22 cellular contexts compared by ENCODE assay signal in the genomic region with DNA sequence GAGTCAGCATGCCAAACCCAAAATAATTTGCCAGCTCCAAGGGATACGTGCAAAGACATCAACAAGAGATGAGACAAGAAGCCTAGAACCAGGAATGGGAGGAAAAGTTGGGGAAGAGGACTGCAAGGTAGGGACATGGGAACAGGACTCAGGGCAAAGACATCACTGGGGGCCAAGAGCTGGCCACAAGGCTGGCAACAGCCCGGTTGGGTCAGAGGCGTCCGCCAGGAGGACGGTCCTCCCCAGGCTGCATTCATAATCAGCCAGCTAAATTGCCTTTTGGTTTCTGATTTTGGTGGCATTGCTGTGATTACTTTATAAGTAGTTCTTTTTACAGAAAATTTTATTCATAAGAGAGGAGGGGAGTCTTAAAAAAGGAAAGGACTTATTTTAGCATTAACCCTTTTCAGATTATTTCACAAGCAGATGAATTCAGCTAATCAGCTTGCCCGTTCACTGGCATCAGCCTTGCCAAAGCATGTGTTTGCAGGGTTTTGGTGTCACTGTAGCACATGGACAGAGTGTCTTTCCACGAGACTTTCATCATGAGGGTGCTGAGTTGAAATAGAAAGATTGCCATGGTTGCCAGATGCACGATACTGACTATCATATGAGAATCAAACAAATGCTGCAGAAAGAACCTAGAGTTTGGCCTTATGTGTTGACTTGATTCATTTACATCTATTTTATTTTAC.
"Had no signal": no experiment of that assay in that cellular context is flagged by ENCODE, and none has a peak within 500 bp of the region (broad histone marks: within the 10 kb centered on the region; RNA-seq: fewer than 3 reads in every experiment).

No MANE protein-coding gene starts in this region.

- H3K4me3 ChIP-seq: body of pancreas, cardiac muscle cell, coronary artery, tibial nerve had no signal

- H3K27me3 ChIP-seq: body of pancreas, tibial nerve had no signal

- ATAC-seq: activated CD4-positive, CD25-positive, alpha-beta regulatory T cell treated with anti-CD3 and anti-CD28 coated beads, Interleukin-2, amount 50 U/mL, for 24 hours; body of pancreas; naive thymus-derived CD8-positive, alpha-beta T cell; sciatic nerve; SK-N-SH treated with all-trans-retinoic acid at 6 μM for 48 hours; stimulated activated effector memory CD8-positive, alpha-beta T cell treated with anti-CD3 and anti-CD28 coated beads, Interleukin-12 subunit alpha, Interleukin-12 subunit beta, amount 100 ng/mL, for 72 hours; T-helper 17 cell had no signal

- DNase-seq: activated CD4-positive, alpha-beta T cell treated with anti-CD3 and anti-CD28 coated beads for 48 hours; activated CD4-positive, alpha-beta T cell treated with anti-CD3 and anti-CD28 coated beads, Interleukin-2, amount 50 U/mL, for 48 hours; activated CD8-positive, alpha-beta memory T cell treated with anti-CD3 and anti-CD28 coated beads for 24 hours; activated effector memory CD4-positive, alpha-beta T cell treated with Interleukin-2 at 50 U/mL for 16 hours; activated naive CD4-positive, alpha-beta T cell treated with Interleukin-2 at 50 U/mL for 16 hours; aorta; body of pancreas; foreskin fibroblast; islet precursor cell; naive thymus-derived CD8-positive, alpha-beta T cell; small intestine; stimulated activated CD4-positive, alpha-beta T cell treated with anti-CD3 and anti-CD28 coated beads, Interleukin-4, amount 100 ng/mL, for 24 hours; T-helper 17 cell; T1000; WERI-Rb-1 had no signal

- H3K4me1 ChIP-seq: body of pancreas had no signal

- H3K27ac ChIP-seq: body of pancreas, cardiac muscle cell, coronary artery, tibial nerve, WERI-Rb-1 had no signal

- H3K9me3 ChIP-seq: body of pancreas, tibial nerve had no signal

- H3K36me3 ChIP-seq: cardiac muscle cell, tibial nerve, WERI-Rb-1 had no signal
